Comparison of ENCODE assay signal across 1 cellular context in genomic region chr2:227813229-227813561, GRCh38.
TF ChIP-seq lines count a peak whose summit lies in the region.

No MANE protein-coding gene starts in this region.

TF ChIP-seq in HepG2, 621 proteins besides CTCF, POLR2A, EP300 and RAD21 (continued from another document and continues in another):
- no peak for TF ChIP-seq MYPOP (CRISPR knock-in tag; IDR thresholded peaks at IDR 0.05)
- TF ChIP-seq CCDC6 (CRISPR knock-in tag; IDR thresholded peaks at IDR 0.05), result no peak; the same call in 1 of the 2 replicates
- TF ChIP-seq ZBTB33 (CRISPR knock-in tag; IDR thresholded peaks at IDR 0.05), result peak; percentile 46; the same call in 1 of the 2 replicates
- TF ChIP-seq KLF6 (CRISPR knock-in tag; IDR thresholded peaks at IDR 0.05), result no peak
- peak; percentile 48; the same call in 1 of the 2 replicates for TF ChIP-seq ZNF44 (CRISPR knock-in tag; IDR thresholded peaks at IDR 0.05)
- TF ChIP-seq DMAP1 (CRISPR knock-in tag; IDR thresholded peaks at IDR 0.05), result no peak
- TF ChIP-seq IKZF1 (IDR thresholded peaks at IDR 0.05), result no peak
- no peak for TF ChIP-seq AFF4 (CRISPR knock-in tag; IDR thresholded peaks at IDR 0.05)
- 0 out of 2 replicates have a peak, but pooled peaks have one; percentile 46 for TF ChIP-seq MXD4 (CRISPR knock-in tag; IDR thresholded peaks at IDR 0.05)
- no peak for TF ChIP-seq NFE2L2 (IDR thresholded peaks at IDR 0.05; ENCODE audit: low read length)
- TF ChIP-seq HHEX (CRISPR knock-in tag; IDR thresholded peaks at IDR 0.05), result 0 out of 2 replicates have a peak, but pooled peaks have one; percentile 6
- no peak for TF ChIP-seq BHLHE40 (IDR thresholded peaks at IDR 0.05; ENCODE audit: low read length)
- TF ChIP-seq ZNF782 (CRISPR knock-in tag; IDR thresholded peaks at IDR 0.05; ENCODE audit: borderline replicate concordance), result no peak
- no peak for TF ChIP-seq TBX2 (CRISPR knock-in tag; IDR thresholded peaks at IDR 0.05; ENCODE audit: borderline replicate concordance)
- no peak for TF ChIP-seq ZFX (CRISPR knock-in tag; IDR thresholded peaks at IDR 0.05; ENCODE audit: low read depth)
- no peak; the same call in 1 of the 2 replicates for TF ChIP-seq EHMT2 (IDR thresholded peaks at IDR 0.05; ENCODE audit: borderline replicate concordance, low read depth, low read length)
- no peak for TF ChIP-seq GATA4 (IDR thresholded peaks at IDR 0.05; ENCODE audit: borderline replicate concordance, low read depth)
- TF ChIP-seq ZBED4 (CRISPR knock-in tag; IDR thresholded peaks at IDR 0.05; ENCODE audit: borderline replicate concordance), result 0 out of 2 replicates have a peak, but pooled peaks have one; percentile 1
- no peak for TF ChIP-seq ARID3A (IDR thresholded peaks at IDR 0.05; ENCODE audit: low read depth, low read length)
- no peak for TF ChIP-seq RARA (CRISPR knock-in tag; IDR thresholded peaks at IDR 0.05)
- no peak; the same call in 1 of the 2 replicates for TF ChIP-seq ZNF614 (CRISPR knock-in tag; IDR thresholded peaks at IDR 0.05; ENCODE audit: borderline replicate concordance)
- TF ChIP-seq GRHL1 (CRISPR knock-in tag; conservative IDR thresholded peaks at IDR 0.05), result no peak
- TF ChIP-seq BORCS8-MEF2B (CRISPR knock-in tag; IDR thresholded peaks at IDR 0.05), result 0 out of 2 replicates have a peak, but pooled peaks have one; percentile 9
- no peak for TF ChIP-seq MLXIP (CRISPR knock-in tag; IDR thresholded peaks at IDR 0.05; ENCODE audit: borderline replicate concordance)
- peak; percentile 59 for TF ChIP-seq KDM1A (CRISPR knock-in tag; IDR thresholded peaks at IDR 0.05)
- no peak for TF ChIP-seq ZNF101 (CRISPR knock-in tag; IDR thresholded peaks at IDR 0.05; ENCODE audit: borderline replicate concordance, low read depth)
- no peak for TF ChIP-seq BATF2 (CRISPR knock-in tag; IDR thresholded peaks at IDR 0.05)
- no peak for TF ChIP-seq ZBTB49 (CRISPR knock-in tag; IDR thresholded peaks at IDR 0.05; ENCODE audit: borderline replicate concordance)
- no peak; the same call in 1 of the 2 replicates for TF ChIP-seq NAIF1 (CRISPR knock-in tag; IDR thresholded peaks at IDR 0.05; ENCODE audit: borderline replicate concordance)
- no peak for TF ChIP-seq NFKBIZ (CRISPR knock-in tag; IDR thresholded peaks at IDR 0.05)
- TF ChIP-seq MED13 (CRISPR knock-in tag; IDR thresholded peaks at IDR 0.05), result no peak
- TF ChIP-seq TFDP2 (CRISPR knock-in tag; IDR thresholded peaks at IDR 0.05), result no peak
- TF ChIP-seq RAD51 (IDR thresholded peaks at IDR 0.05; ENCODE audit: borderline replicate concordance), result no peak
- no peak for TF ChIP-seq ZNF383 (CRISPR knock-in tag; IDR thresholded peaks at IDR 0.05; ENCODE audit: borderline replicate concordance)
- TF ChIP-seq FOSL2 (CRISPR knock-in tag; IDR thresholded peaks at IDR 0.05), result no peak
- 0 out of 2 replicates have a peak, but pooled peaks have one; percentile 1 for TF ChIP-seq KDM2A (CRISPR knock-in tag; IDR thresholded peaks at IDR 0.05; ENCODE audit: borderline replicate concordance, low read depth)
